ENCODE assay signal across 1 cellular context in the genomic region with DNA sequence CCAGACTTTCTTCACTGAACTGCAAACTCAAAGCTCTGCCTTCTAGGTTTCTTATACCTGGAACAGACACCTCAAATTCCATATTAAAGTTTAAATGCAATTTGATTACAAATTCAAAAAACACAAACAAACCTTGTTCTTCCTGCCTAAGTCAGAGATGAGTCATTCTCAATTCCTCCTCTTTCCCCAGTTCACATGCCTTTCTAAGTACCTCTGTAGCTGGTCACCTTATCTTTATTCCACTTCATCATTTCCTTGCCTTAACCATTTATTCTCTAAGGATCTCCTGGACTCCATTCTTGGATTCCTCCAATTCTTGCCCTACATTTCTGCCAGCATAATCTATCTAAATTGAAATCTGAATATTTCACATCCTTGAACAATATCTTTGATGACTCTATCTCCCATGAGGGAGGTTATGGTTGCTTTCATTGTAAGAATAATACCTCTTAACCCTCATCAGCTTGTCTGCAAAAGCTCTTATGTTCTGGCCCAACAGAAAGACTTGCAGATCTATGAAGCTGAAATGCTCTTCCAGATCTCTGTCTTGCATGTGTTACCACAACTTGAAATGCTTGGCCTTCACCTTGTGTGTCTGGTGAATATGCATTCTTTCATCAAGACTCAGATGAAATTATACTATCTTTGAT.
TF ChIP-seq lines count a peak whose summit lies in the region.

No MANE protein-coding gene starts in this region.

TF ChIP-seq in H1, 55 proteins besides CTCF, POLR2A, EP300 and RAD21:
- no peak for TF ChIP-seq CEBPB (IDR thresholded peaks at IDR 0.05; ENCODE audit: low read depth, low read length)
- no peak for TF ChIP-seq SIX5 (IDR thresholded peaks at IDR 0.05; ENCODE audit: low read depth, low read length)
- no peak for TF ChIP-seq CHD1 (IDR thresholded peaks at IDR 0.05; ENCODE audit: low read depth, low read length)
- TF ChIP-seq POU5F1 (IDR thresholded peaks at IDR 0.05; ENCODE audit: low read depth, low read length), result no peak
- TF ChIP-seq POLR2AphosphoS5 (IDR thresholded peaks at IDR 0.05; ENCODE audit: low read depth, low read length), result no peak
- TF ChIP-seq BRCA1 (IDR thresholded peaks at IDR 0.05; ENCODE audit: low read depth, low read length), result no peak
- TF ChIP-seq SP2 (IDR thresholded peaks at IDR 0.05; ENCODE audit: low read length), result no peak
- TF ChIP-seq SP4 (IDR thresholded peaks at IDR 0.05; ENCODE audit: low read length), result no peak
- TF ChIP-seq JUN (IDR thresholded peaks at IDR 0.05; ENCODE audit: low read depth, low read length), result no peak
- TF ChIP-seq TAF1 (IDR thresholded peaks at IDR 0.05; ENCODE audit: low read depth, low read length), result no peak
- no peak for TF ChIP-seq RNF2 (IDR thresholded peaks at IDR 0.05; ENCODE audit: borderline replicate concordance, low read depth, low read length, missing control alignments, poor library complexity, severe bottlenecking)
- no peak for TF ChIP-seq SP1 (IDR thresholded peaks at IDR 0.05; ENCODE audit: low read depth, low read length)
- TF ChIP-seq ASH2L (IDR thresholded peaks at IDR 0.05; ENCODE audit: low read length), result no peak
